In the genomic region with DNA sequence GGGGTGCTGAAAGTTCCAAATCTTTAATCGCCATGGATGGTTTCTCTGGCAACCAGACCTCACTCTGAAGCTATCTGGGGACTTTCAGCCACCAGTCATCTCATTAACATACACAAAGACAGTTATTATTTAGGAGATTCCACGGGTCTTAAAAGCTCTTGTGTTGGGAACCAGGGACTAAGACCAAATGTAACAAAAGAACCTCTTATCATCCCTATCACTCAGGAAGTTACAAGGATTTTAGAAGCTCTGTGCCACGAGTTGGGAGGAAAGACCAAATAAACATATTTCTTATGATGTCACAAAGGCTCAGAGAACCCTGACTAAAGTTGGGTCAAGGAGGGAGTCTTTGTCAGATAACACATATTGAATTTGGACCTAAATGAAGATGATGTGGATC, we compare ENCODE assay signal across 22 cellular contexts. TPM values are rescaled to one million over a fixed set of nuclear protein-coding genes. Genes with fewer than 3 reads are reported as not detected.
"Had no signal": no experiment of that assay in that cellular context is flagged by ENCODE, and none has a peak within 500 bp of the region (broad histone marks: within the 10 kb centered on the region; RNA-seq: fewer than 3 reads in every experiment).

No MANE protein-coding gene starts in this region.

- ATAC-seq: HepG2, SK-N-SH treated with all-trans-retinoic acid at 6 μM for 48 hours had no signal

- DNase-seq: IMR-90, Kasumi-1, MM.1S, NCI-H1092 treated with DMSO at 0.1 percent for 48 hours, NCI-H1436, NCI-H187, NCI-H2029, NCI-H2081 treated with DMSO at 0.1 percent for 48 hours, NCI-H2171, NCI-H226, NCI-H446, NCI-H510A, NCI-H524 treated with DMSO at 0.1 percent for 48 hours, NCI-H69, NCI-H774, SHP77 had no signal

- H3K4me2 ChIP-seq: KMS-11 had no signal

- H3K27ac ChIP-seq: KMS-11, RWPE1 had no signal

- H3K9ac ChIP-seq: KMS-11 had no signal

RNA-seq across cellular contexts. Expression of gene GPX6, which starts 17.7 kb away (rescaled TPM):
- total RNA-seq: HepG2, HT1080, IMR-90, M059J had no signal
- polyA plus RNA-seq: HepG2, IMR-90 had no signal

RNA-seq across cellular contexts. Expression of gene GPX5, which starts 27.8 kb away (rescaled TPM):
- total RNA-seq: HepG2, HT1080, IMR-90, M059J had no signal
- polyA plus RNA-seq: HepG2, IMR-90 had no signal
